In genomic region chr10:114685456-114685855, GRCh38 we compare ENCODE assay signal across 12 cellular contexts. TPM values are rescaled to one million over a fixed set of nuclear protein-coding genes. Genes with fewer than 3 reads are reported as not detected.
A peak's percentile ranks its signal among the peaks of the same experiment; 100 is the strongest.
DNase-seq lines count a peak whose midpoint lies in the region; ATAC-seq and TF ChIP-seq lines count a peak whose summit lies in the region.
"Had no signal": no experiment of that assay in that cellular context is flagged by ENCODE, and none has a peak within 500 bp of the region (broad histone marks: within the 10 kb centered on the region; RNA-seq: fewer than 3 reads in every experiment).

No MANE protein-coding gene starts in this region.

- peaks cover 0 to 3% (median 0%) of the 10 kb centered on the region in 7 donors for H3K4me1 Mint-ChIP-seq in naive thymus-derived CD4-positive, alpha-beta T cell
- H3K4me1 Mint-ChIP-seq in activated CD8-positive, alpha-beta memory T cell treated with anti-CD3 and anti-CD28 coated beads, Interleukin-2, amount 10 ng/mL, durations not matched to agents 7 days and 5 days: no peaks in the 10 kb centered on the region
- H3K4me1 Mint-ChIP-seq: activated B cell treated with CpG ODN at 0.5 μM for 24 hours; CD8-positive, alpha-beta memory T cell had no signal

- CTCF ChIA-PET in naive thymus-derived CD4-positive, alpha-beta T cell (lab: Charles Lee): no interaction called here
- CTCF ChIA-PET in activated CD8-positive, alpha-beta memory T cell treated with anti-CD3 and anti-CD28 coated beads, Interleukin-2, amount 10 ng/mL, durations not matched to agents 7 days and 5 days (lab: Charles Lee): interaction anchor here (0.8 kb wide), 1 partner anchor 9 kb away, joined by 3 read pairs; no protein-coding TSS in a partner anchor

- no peaks in the 10 kb centered on the region for H3K9me3 ChIP-seq in Peyer's patch
- H3K9me3 ChIP-seq in subcutaneous abdominal adipose tissue (ENCODE audit: control insufficient read depth in 5 of 5, low read length in 5 of 5): no peaks in the 10 kb centered on the region
- no peaks in the 10 kb centered on the region for H3K9me3 ChIP-seq in naive thymus-derived CD4-positive, alpha-beta T cell (ENCODE audit: control insufficient read depth in 2 of 3, low read length in 3 of 3)

- TF ChIP-seq CTCF in Peyer's patch (IDR thresholded peaks at IDR 0.05) (no peak), brain microvascular endothelial cell (IDR thresholded peaks at IDR 0.05; ENCODE audit: low read depth, low read length, missing control alignments) (no peak)

- H3K36me3 Mint-ChIP-seq in naive thymus-derived CD4-positive, alpha-beta T cell: no peaks in the 10 kb centered on the region
- H3K36me3 Mint-ChIP-seq in activated CD8-positive, alpha-beta memory T cell treated with anti-CD3 and anti-CD28 coated beads, Interleukin-2, amount 10 ng/mL, durations not matched to agents 7 days and 5 days: no peaks in the 10 kb centered on the region
- H3K36me3 Mint-ChIP-seq: CD8-positive, alpha-beta memory T cell had no signal

- no peak overlapping the region for H3K4me3 Mint-ChIP-seq in naive thymus-derived CD4-positive, alpha-beta T cell
- H3K4me3 Mint-ChIP-seq in activated CD8-positive, alpha-beta memory T cell treated with anti-CD3 and anti-CD28 coated beads, Interleukin-2, amount 10 ng/mL, durations not matched to agents 7 days and 5 days: no peak overlapping the region
- H3K4me3 Mint-ChIP-seq: activated B cell treated with CpG ODN at 0.5 μM for 24 hours; activated T-cell treated with anti-CD3 and anti-CD28 coated beads, Interleukin-2, amount 50 U/mL, for 4 hours; CD8-positive, alpha-beta memory T cell had no signal

- ATAC-seq in naive thymus-derived CD4-positive, alpha-beta T cell: no peak
- no peak for ATAC-seq in activated CD8-positive, alpha-beta memory T cell treated with anti-CD3 and anti-CD28 coated beads, Interleukin-2, amount 10 ng/mL, durations not matched to agents 7 days and 5 days
- ATAC-seq in GM19455 (IDR thresholded peaks at IDR 0.05; ENCODE audit: unreplicated experiment): no peak
- ATAC-seq: activated T-cell treated with anti-CD3 and anti-CD28 coated beads, Interleukin-2, amount 50 U/mL, for 4 hours had no signal

- intact Hi-C loops in naive thymus-derived CD4-positive, alpha-beta T cell (cut with micrococcal nuclease): no loop called here

- H3K27ac ChIP-seq in Peyer's patch: peak overlapping the region in 3 of 4 donors; percentile 15 to 84 (median 81)
- H3K27ac ChIP-seq in epithelial cell of prostate: peak overlapping the region; percentile 79
- H3K27ac ChIP-seq in subcutaneous abdominal adipose tissue (ENCODE audit: low read depth, low read length): peak overlapping the region; percentile 71
- H3K27ac ChIP-seq in brain microvascular endothelial cell: no peak overlapping the region
- H3K27ac ChIP-seq in naive thymus-derived CD4-positive, alpha-beta T cell (ENCODE audit: low read depth, low read length): no peak overlapping the region

- H3K9me3 Mint-ChIP-seq in naive thymus-derived CD4-positive, alpha-beta T cell: no peaks in the 10 kb centered on the region
- H3K9me3 Mint-ChIP-seq in activated CD8-positive, alpha-beta memory T cell treated with anti-CD3 and anti-CD28 coated beads, Interleukin-2, amount 10 ng/mL, durations not matched to agents 7 days and 5 days (ENCODE audit: low read depth): no peaks in the 10 kb centered on the region
- H3K9me3 Mint-ChIP-seq: activated B cell treated with CpG ODN at 0.5 μM for 24 hours; activated T-cell treated with anti-CD3 and anti-CD28 coated beads, Interleukin-2, amount 50 U/mL, for 4 hours; CD8-positive, alpha-beta memory T cell had no signal

- DNase-seq in Peyer's patch: no peak
- DNase-seq in epithelial cell of prostate (ENCODE audit: low read depth, low spot score): no peak
- peak; percentile 14 to 85 for DNase-seq in lung microvascular endothelial cell (ENCODE audit: low read depth in 2 of 2)
- no peak for DNase-seq in brain microvascular endothelial cell
- DNase-seq in naive thymus-derived CD4-positive, alpha-beta T cell: no peak
- DNase-seq in activated CD8-positive, alpha-beta memory T cell treated with anti-CD3 and anti-CD28 coated beads, Interleukin-2, amount 10 ng/mL, durations not matched to agents 7 days and 5 days: no peak
- DNase-seq: activated B cell treated with CpG ODN at 0.5 μM for 24 hours; activated T-cell treated with anti-CD3 and anti-CD28 coated beads, Interleukin-2, amount 50 U/mL, for 4 hours; CD8-positive, alpha-beta memory T cell; Kasumi-1 had no signal

- no peak overlapping the region for H3K4me3 ChIP-seq in Peyer's patch
- H3K4me3 ChIP-seq in subcutaneous abdominal adipose tissue (ENCODE audit: low read depth in 1 of 5, low read length in 5 of 5): peak overlapping the region in 1 of 5 donors; percentile 68
- no peak overlapping the region for H3K4me3 ChIP-seq in brain microvascular endothelial cell (ENCODE audit: low read depth, low read length)
- no peak overlapping the region for H3K4me3 ChIP-seq in naive thymus-derived CD4-positive, alpha-beta T cell (ENCODE audit: low read length)

- in situ Hi-C loops in brain microvascular endothelial cell (cut with HindIII; ENCODE audit: low pct_ligation_motif_present, low sequenced_read_pairs): loop anchor here (25.0 kb wide), 2 partner anchors 102 to 373 kb away; no protein-coding TSS in a partner anchor

- peaks cover 0 to 21% (median 0%) of the 10 kb centered on the region in 5 donors for H3K27me3 Mint-ChIP-seq in naive thymus-derived CD4-positive, alpha-beta T cell
- peaks cover 16% of the 10 kb centered on the region for H3K27me3 Mint-ChIP-seq in activated CD8-positive, alpha-beta memory T cell treated with anti-CD3 and anti-CD28 coated beads, Interleukin-2, amount 10 ng/mL, durations not matched to agents 7 days and 5 days

- POLR2A ChIA-PET in naive thymus-derived CD4-positive, alpha-beta T cell (lab: Charles Lee): no interaction called here

- TF ChIP-seq POLR2A in Peyer's patch (IDR thresholded peaks at IDR 0.05): no peak

- no peaks in the 10 kb centered on the region for H3K36me3 ChIP-seq in Peyer's patch
- no peaks in the 10 kb centered on the region for H3K36me3 ChIP-seq in subcutaneous abdominal adipose tissue (ENCODE audit: control insufficient read depth in 5 of 5, insufficient read depth in 5 of 5, low read length in 5 of 5)
- no peaks in the 10 kb centered on the region for H3K36me3 ChIP-seq in brain microvascular endothelial cell (replicated peaks)
- H3K36me3 ChIP-seq in naive thymus-derived CD4-positive, alpha-beta T cell (ENCODE audit: control insufficient read depth in 2 of 3, insufficient read depth in 3 of 3, low read length in 3 of 3): no peaks in the 10 kb centered on the region

- H3K4me1 ChIP-seq in Peyer's patch: peaks cover 0 to 33% (median 0%) of the 10 kb centered on the region in 4 donors
- H3K4me1 ChIP-seq in subcutaneous abdominal adipose tissue (ENCODE audit: control insufficient read depth in 5 of 5, insufficient read depth in 5 of 5, low read length in 5 of 5): peaks cover 4 to 56% (median 46%) of the 10 kb centered on the region in 5 donors
- no peaks in the 10 kb centered on the region for H3K4me1 ChIP-seq in naive thymus-derived CD4-positive, alpha-beta T cell (ENCODE audit: control insufficient read depth in 2 of 2, insufficient read depth in 2 of 2, low read length in 2 of 2)

- H3K27ac Mint-ChIP-seq in naive thymus-derived CD4-positive, alpha-beta T cell: no peak overlapping the region
- no peak overlapping the region for H3K27ac Mint-ChIP-seq in activated CD8-positive, alpha-beta memory T cell treated with anti-CD3 and anti-CD28 coated beads, Interleukin-2, amount 10 ng/mL, durations not matched to agents 7 days and 5 days
- H3K27ac Mint-ChIP-seq: activated B cell treated with CpG ODN at 0.5 μM for 24 hours; CD8-positive, alpha-beta memory T cell had no signal

- H3K27me3 ChIP-seq in Peyer's patch (no peaks in the 10 kb centered on the region), subcutaneous abdominal adipose tissue (ENCODE audit: control insufficient read depth in 5 of 5, insufficient read depth in 4 of 5, low read length in 5 of 5) (no peaks in the 10 kb centered on the region), brain microvascular endothelial cell (replicated peaks) (no peaks in the 10 kb centered on the region)
- H3K27me3 ChIP-seq in naive thymus-derived CD4-positive, alpha-beta T cell (ENCODE audit: control insufficient read depth in 2 of 2, insufficient read depth in 2 of 2, low read length in 2 of 2): no peaks in the 10 kb centered on the region

- peak overlapping the region in 2 of 5 donors; percentile 33 to 38 for H3K9ac ChIP-seq in subcutaneous abdominal adipose tissue (ENCODE audit: low read length in 5 of 5)

RNA-seq across cellular contexts. Expression of gene ABLIM1, which starts 27.4 kb away (rescaled TPM):
- total RNA-seq in Peyer's patch: 100 to 1,000 TPM in 3 of 4 donors, 10 to 100 TPM in 1; 91.6 to 145 (median 121) TPM
- 34.3 and 38.6 TPM in 2 replicates for total RNA-seq in lung microvascular endothelial cell
- 100 to 1,000 TPM; 109 to 362 (median 258) TPM for total RNA-seq in naive thymus-derived CD4-positive, alpha-beta T cell
- 100 to 1,000 TPM; 372 to 440 TPM for polyA plus RNA-seq in naive thymus-derived CD4-positive, alpha-beta T cell
- total RNA-seq in activated CD8-positive, alpha-beta memory T cell treated with anti-CD3 and anti-CD28 coated beads, Interleukin-2, amount 10 ng/mL, durations not matched to agents 7 days and 5 days: 10 to 100 TPM; 14.8 to 54.9 TPM

Comparison
In these comparisons a context has a peak if more than half of its experiments do, and no peak if none do; other contexts are left out.
1. DNase-seq: peak in lung microvascular endothelial cell (2 of 2); none in Peyer's patch (0 of 3), epithelial cell of prostate (single experiment), brain microvascular endothelial cell (single experiment), naive thymus-derived CD4-positive, alpha-beta T cell (0 of 9) and activated CD8-positive, alpha-beta memory T cell treated with anti-CD3 and anti-CD28 coated beads, Interleukin-2, amount 10 ng/mL, durations not matched to agents 7 days and 5 days (single experiment).
2. H3K27ac ChIP-seq: peak in Peyer's patch (3 of 4), epithelial cell of prostate (single experiment) and subcutaneous abdominal adipose tissue (single experiment); none in brain microvascular endothelial cell (single experiment) and naive thymus-derived CD4-positive, alpha-beta T cell (single experiment).